ENCODE assay signal across 16 cellular contexts in genomic region chr1:230095938-230096337, GRCh38. TPM values are rescaled to one million over a fixed set of nuclear protein-coding genes. Genes with fewer than 3 reads are reported as not detected.
DNase-seq lines count a peak whose midpoint lies in the region; ATAC-seq and TF ChIP-seq lines count a peak whose summit lies in the region.
"Had no signal": no experiment of that assay in that cellular context is flagged by ENCODE, and none has a peak within 500 bp of the region (broad histone marks: within the 10 kb centered on the region; RNA-seq: fewer than 3 reads in every experiment).

No MANE protein-coding gene starts in this region.

- no peak overlapping the region for H2BK5ac ChIP-seq in H9 (ENCODE audit: insufficient read length, low read length)
- no peak overlapping the region for H2BK5ac ChIP-seq in mesenchymal stem cell (ENCODE audit: low read depth, low read length, poor library complexity, severe bottlenecking)

- H3K79me2 ChIP-seq in DND-41 (ENCODE audit: insufficient read depth, low read length) = peaks cover 99% of the 10 kb centered on the region
- H3K79me2 ChIP-seq in H9 (ENCODE audit: insufficient read depth, low read length) = peaks cover 3% of the 10 kb centered on the region; the same call in 1 of the 2 replicates

- H3K36me3 ChIP-seq in DND-41 (ENCODE audit: insufficient read depth, low read length) (peaks cover 90% of the 10 kb centered on the region), mesenchymal stem cell (ENCODE audit: control insufficient read depth in 1 of 2, insufficient read depth in 2 of 2, low read depth in 1 of 2, low read length in 2 of 2) (peaks cover 18 to 29% of the 10 kb centered on the region in 2 experiments), sigmoid colon (peaks cover 0 to 6% (median 0%) of the 10 kb centered on the region in 4 donors)

- no peaks in the 10 kb centered on the region for H3K9me3 Mint-ChIP-seq in H9
- H3K9me3 Mint-ChIP-seq: CD14-positive monocyte had no signal

- WGBS in H9 (ENCODE audit: extremely low coverage, insufficient read length, low lambda C conversion rate) = no CpG with 5 or more reads among the region's 5 CpGs
- 88% methylated on average over 3 of the region's 5 CpGs for WGBS in mesenchymal stem cell
- WGBS in sigmoid colon, 2 donors = 90 to 92% methylated on average over 5 of the region's 5 CpGs

- H3K4me3 ChIP-seq in DND-41 (ENCODE audit: low read depth in 1 of 2, low read length in 2 of 2) (no peak overlapping the region), mesenchymal stem cell (ENCODE audit: insufficient read depth in 1 of 2, low read depth in 1 of 2, low read length in 2 of 2) (no peak overlapping the region), sigmoid colon (no peak overlapping the region)
- H3K4me3 ChIP-seq: GM23248, K562 had no signal

- no peak overlapping the region for H4K8ac ChIP-seq in H9 (replicated peaks; ENCODE audit: insufficient read length, low read depth, low read length)
- no peak overlapping the region for H4K8ac ChIP-seq in mesenchymal stem cell (ENCODE audit: low read length)

- H3K23me2 ChIP-seq in H9 (ENCODE audit: insufficient read length, low read depth, low read length, poor library complexity, severe bottlenecking) = no peaks in the 10 kb centered on the region

- ATAC-seq in DND-41 (ENCODE audit: insufficient read depth, low read depth) = no peak

- H3K27ac Mint-ChIP-seq in H9 = no peak overlapping the region
- H3K27ac Mint-ChIP-seq: CD4-positive, alpha-beta memory T cell had no signal

- TF ChIP-seq POLR2A in sigmoid colon (IDR thresholded peaks at IDR 0.05) = no peak

- intact Hi-C loops in sigmoid colon (cut with DNase I) = no loop called here

- H3K9me3 ChIP-seq in DND-41 (ENCODE audit: insufficient read depth, low read length, severe bottlenecking) = no peaks in the 10 kb centered on the region
- H3K9me3 ChIP-seq in H9 (ENCODE audit: control insufficient read depth, low read depth, low read length) = no peaks in the 10 kb centered on the region
- no peaks in the 10 kb centered on the region for H3K9me3 ChIP-seq in mesenchymal stem cell (ENCODE audit: control insufficient read depth, low read length)
- no peaks in the 10 kb centered on the region for H3K9me3 ChIP-seq in sigmoid colon
- H3K9me3 ChIP-seq: BE2C had no signal

- H2BK12ac ChIP-seq in H9 (ENCODE audit: insufficient read length, low read depth, low read length) (no peak overlapping the region), mesenchymal stem cell (ENCODE audit: low read length in 2 of 2) (peak overlapping the region; percentile 7 to 39)

- DNase-seq in DND-41 (no peak), H9 (no peak), mesenchymal stem cell (no peak), DMS79 (lab: John Stamatoyannopoulos, UW) (no peak), medulla oblongata (ENCODE audit: extremely low spot score) (no peak), sigmoid colon (no peak)
- DNase-seq: ACHN; BE2C; CD4-positive, alpha-beta memory T cell; DMS153; DMS79 treated with DMSO at 0.1 percent for 48 hours; EL; GM23248; IMR-90 had no signal

- no peak for TF ChIP-seq EP300 in sigmoid colon (IDR thresholded peaks at IDR 0.05)

- H2BK15ac ChIP-seq in H9 (ENCODE audit: low read depth, low read length) (no peak overlapping the region), mesenchymal stem cell (ENCODE audit: low read depth, poor library complexity, severe bottlenecking) (peak overlapping the region; percentile 76)

- H2AFZ ChIP-seq in DND-41 (ENCODE audit: low read depth, low read length) (no peak overlapping the region), H9 (ENCODE audit: low read length) (no peak overlapping the region), mesenchymal stem cell (ENCODE audit: low read depth, low read length) (no peak overlapping the region)
- H2AFZ ChIP-seq: GM23248 had no signal

- H4K20me1 ChIP-seq in DND-41 (ENCODE audit: insufficient read depth, low read length) (peaks cover 71% of the 10 kb centered on the region), H9 (ENCODE audit: control insufficient read depth, insufficient read depth, insufficient read length) (no peaks in the 10 kb centered on the region)

- H3K4me2 ChIP-seq in DND-41 (ENCODE audit: insufficient read depth, low read length) = no peak overlapping the region
- no peak overlapping the region for H3K4me2 ChIP-seq in H9 (ENCODE audit: insufficient read depth, insufficient read length, low read length)
- no peak overlapping the region for H3K4me2 ChIP-seq in mesenchymal stem cell (ENCODE audit: low read length, poor library complexity, severe bottlenecking)

- H3K14ac ChIP-seq in H9 (ENCODE audit: insufficient read depth, low read length) (peak overlapping the region; percentile 57), mesenchymal stem cell (ENCODE audit: low read length in 2 of 2) (peak overlapping the region in 1 of 2 experiments; percentile 55)

- H3K4me1 ChIP-seq in DND-41 (ENCODE audit: insufficient read depth, low read length) (peaks cover 84% of the 10 kb centered on the region), H9 (ENCODE audit: insufficient read depth, low read length) (peaks cover 1% of the 10 kb centered on the region; the same call in 1 of the 2 replicates), mesenchymal stem cell (ENCODE audit: control insufficient read depth, insufficient read depth, low read depth, low read length) (peaks cover 8% of the 10 kb centered on the region), sigmoid colon (peaks cover 0 to 4% (median 2%) of the 10 kb centered on the region in 4 donors)
- H3K4me1 ChIP-seq: BE2C had no signal

- peaks cover 3 to 4% (median 4%) of the 10 kb centered on the region in 3 experiments; a peak in 3 of 7 replicates for H3K36me3 Mint-ChIP-seq in H9 (ENCODE audit: insufficient read depth in 1 of 3, low read depth in 3 of 3)

- no peak overlapping the region for H3K23ac ChIP-seq in H9 (ENCODE audit: insufficient read length, low read depth, low read length)
- peak overlapping the region in 1 of 2 experiments; percentile 34 for H3K23ac ChIP-seq in mesenchymal stem cell (ENCODE audit: low read length in 2 of 2)

- H2AK5ac ChIP-seq in H9 (ENCODE audit: insufficient read length, low read length) (no peak overlapping the region), mesenchymal stem cell (ENCODE audit: low read length, severe bottlenecking) (peak overlapping the region; percentile 22)

- no peak overlapping the region for H3K9ac ChIP-seq in DND-41 (ENCODE audit: low read depth, low read length)
- no peak overlapping the region for H3K9ac ChIP-seq in H9 (ENCODE audit: extremely low read depth, insufficient read length, low read length)
- H3K9ac ChIP-seq in mesenchymal stem cell (ENCODE audit: low read length) = no peak overlapping the region
- H3K9ac ChIP-seq: GM23248 had no signal

- no peak overlapping the region for H2BK120ac ChIP-seq in H9 (ENCODE audit: low read depth, low read length, poor library complexity, severe bottlenecking)
- H2BK120ac ChIP-seq in mesenchymal stem cell (ENCODE audit: low read depth, low read length) = no peak overlapping the region

- H3K56ac ChIP-seq in H9 (ENCODE audit: insufficient read length, low read depth, low read length) = no peak overlapping the region

- H2BK20ac ChIP-seq in H9 (ENCODE audit: low read depth, low read length, poor library complexity, severe bottlenecking) = no peak overlapping the region

- H3K79me1 ChIP-seq in H9 (ENCODE audit: insufficient read depth, low read depth, low read length, poor library complexity, severe bottlenecking) = no peaks in the 10 kb centered on the region
- peaks cover 35% of the 10 kb centered on the region for H3K79me1 ChIP-seq in mesenchymal stem cell (replicated peaks; ENCODE audit: low read length, poor library complexity, severe bottlenecking)

- H3K27me3 ChIP-seq in DND-41 (ENCODE audit: insufficient read depth, low read length, poor library complexity) (no peaks in the 10 kb centered on the region), H9 (ENCODE audit: insufficient read depth, low read length) (no peaks in the 10 kb centered on the region), mesenchymal stem cell (ENCODE audit: control insufficient read depth in 1 of 2, insufficient read depth in 1 of 2, low read length in 2 of 2) (no peaks in the 10 kb centered on the region), sigmoid colon (no peaks in the 10 kb centered on the region)
- H3K27me3 ChIP-seq: BE2C had no signal

- H4K91ac ChIP-seq in H9 (ENCODE audit: insufficient read length, low read depth, low read length) (no peak overlapping the region), mesenchymal stem cell (ENCODE audit: low read length) (no peak overlapping the region)

- H3K4ac ChIP-seq in H9 (ENCODE audit: low read depth, low read length) = no peak overlapping the region
- H3K4ac ChIP-seq in mesenchymal stem cell (ENCODE audit: low read depth in 1 of 2, low read length in 2 of 2) = no peak overlapping the region

- H4K5ac ChIP-seq in H9 (ENCODE audit: insufficient read length, low read depth, low read length) = no peak overlapping the region

- no peak overlapping the region for H3T11ph ChIP-seq in H9 (ENCODE audit: low read length)

- no peak overlapping the region for H3K4me3 Mint-ChIP-seq in H9
- H3K4me3 Mint-ChIP-seq: CD14-positive monocyte had no signal

- H3K27ac ChIP-seq in DND-41 (ENCODE audit: low read length) = peak overlapping the region; percentile 48
- no peak overlapping the region for H3K27ac ChIP-seq in H9 (ENCODE audit: insufficient read length, low read depth, low read length)
- no peak overlapping the region for H3K27ac ChIP-seq in mesenchymal stem cell (ENCODE audit: low read length, poor library complexity, severe bottlenecking)
- H3K27ac ChIP-seq in sigmoid colon = no peak overlapping the region
- H3K27ac ChIP-seq: GM23248 had no signal

- peaks cover 15 to 22% of the 10 kb centered on the region in 2 experiments for H3K4me1 Mint-ChIP-seq in H9

- no peaks in the 10 kb centered on the region for H3K27me3 Mint-ChIP-seq in H9 (ENCODE audit: low read depth)
- H3K27me3 Mint-ChIP-seq: CD4-positive, alpha-beta memory T cell had no signal

- H3K18ac ChIP-seq in H9 (ENCODE audit: insufficient read length, low read depth, low read length) = peak overlapping the region; percentile 31
- H3K18ac ChIP-seq in mesenchymal stem cell (ENCODE audit: low read depth in 1 of 2, low read length in 2 of 2) = no peak overlapping the region

- TF ChIP-seq CTCF in DND-41 (IDR thresholded peaks at IDR 0.05; ENCODE audit: borderline replicate concordance, extremely low read depth, low read length, poor library complexity, severe bottlenecking) (no peak), H9 (conservative IDR thresholded peaks at IDR 0.05) (no peak), sigmoid colon (IDR thresholded peaks at IDR 0.05) (no peak)

RNA-seq across cellular contexts. Expression of gene GALNT2, which starts 28.9 kb away (rescaled TPM):
- 56.1 and 57.6 TPM in 2 replicates for total RNA-seq in H9 (2021)
- 128 TPM for polyA plus RNA-seq in mesenchymal stem cell (2013, experiment 1 of 2)
- polyA plus RNA-seq in mesenchymal stem cell (2013, experiment 2 of 2) = 130 TPM
- 10 to 100 TPM; 32.6 to 38.5 (median 37.8) TPM for total RNA-seq in sigmoid colon
- 10 to 100 TPM in 1 of 3 donors, 1 to 10 TPM in 2; 8.4 to 43.8 (median 9.5) TPM for polyA plus RNA-seq in sigmoid colon
